ENCODE assay signal across 18 cellular contexts in the genomic region with DNA sequence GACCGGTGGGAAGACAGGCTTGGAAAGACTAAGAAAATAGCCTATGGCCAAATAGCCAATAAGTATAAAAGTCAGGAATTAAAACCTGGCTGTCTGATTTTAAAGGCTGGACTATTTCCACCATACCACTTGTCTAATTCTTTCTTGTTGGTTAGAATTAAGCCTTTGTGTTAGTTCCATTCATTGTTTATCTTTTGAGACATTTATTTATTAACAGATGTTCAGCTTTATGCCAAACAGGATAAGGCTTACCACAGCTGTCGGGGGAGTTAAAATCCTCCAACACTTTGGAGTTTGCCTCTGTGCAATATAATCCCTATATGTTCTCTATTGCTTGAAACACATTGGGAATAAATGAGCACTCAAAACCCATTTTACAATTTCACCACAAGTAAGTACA.
"Had no signal": no experiment of that assay in that cellular context is flagged by ENCODE, and none has a peak within 500 bp of the region (broad histone marks: within the 10 kb centered on the region; RNA-seq: fewer than 3 reads in every experiment).

No MANE protein-coding gene starts in this region.

- H3K27me3 ChIP-seq: colonic mucosa, heart right ventricle, neutrophil, stomach, transverse colon had no signal

- H3K27ac ChIP-seq: colonic mucosa, heart right ventricle, neutrophil, stomach, thoracic aorta, transverse colon had no signal

- H3K4me1 ChIP-seq: colonic mucosa, heart right ventricle, stomach, transverse colon had no signal

- ATAC-seq: heart right ventricle; naive thymus-derived CD8-positive, alpha-beta T cell; sciatic nerve had no signal

- H3K9me3 ChIP-seq: colonic mucosa, neutrophil, stomach, thoracic aorta had no signal

- DNase-seq: colonic mucosa; dermis blood vessel endothelial cell; erythroblast; heart right ventricle; hypothalamus; kidney glomerular epithelial cell; naive thymus-derived CD8-positive, alpha-beta T cell; posterior cingulate gyrus; stimulated activated CD4-positive, alpha-beta T cell treated with anti-CD3 and anti-CD28 coated beads, Interleukin-2, amount 100 ng/mL, for 24 hours; stimulated activated CD4-positive, alpha-beta T cell treated with anti-CD3 and anti-CD28 coated beads, Interleukin-4, amount 100 ng/mL, for 4 hours; stimulated activated naive CD4-positive, alpha-beta T cell; stomach; substantia nigra; transverse colon had no signal

- H3K4me3 ChIP-seq: colonic mucosa, heart right ventricle, skin epidermis, stomach, thoracic aorta, transverse colon had no signal

- H3K36me3 ChIP-seq: colonic mucosa, heart right ventricle, neutrophil, stomach, thoracic aorta, transverse colon had no signal
